In genomic region chr12:57242691-57243454, GRCh38 we compare ENCODE assay signal across 8 cellular contexts. TPM values are rescaled to one million over a fixed set of nuclear protein-coding genes. Genes with fewer than 3 reads are reported as not detected.
A peak's percentile ranks its signal among the peaks of the same experiment; 100 is the strongest.
DNase-seq lines count a peak whose midpoint lies in the region; ATAC-seq and TF ChIP-seq lines count a peak whose summit lies in the region.

No MANE protein-coding gene starts in this region.

- no peak for TF ChIP-seq POLR2A in Peyer's patch (IDR thresholded peaks at IDR 0.05)

- no peaks in the 10 kb centered on the region for H3K9me3 ChIP-seq in Peyer's patch

- DNase-seq in AG08395 (ENCODE audit: low spot score) (peak; percentile 28), HuH-7.5 (ENCODE audit: low spot score) (peak; percentile 83), Peyer's patch (peak; percentile 61 to 80 (median 76)), head of caudate nucleus (peak in 34 of 42 donors; percentile 34 to 79 (median 62)), retina (peak; percentile 92), NOMO-1 treated with DMSO at 0.1 percent for 48 hours (lab: John Stamatoyannopoulos, UW; ENCODE audit: unreplicated experiment) (no peak)
- peak in 3 of 4 experiments; percentile 33 to 64 (median 52) for DNase-seq in activated naive CD4-positive, alpha-beta T cell (lab: John Stamatoyannopoulos, UW)

- peaks cover 5 to 59% (median 43%) of the 10 kb centered on the region in 4 donors for H3K4me1 ChIP-seq in Peyer's patch

- peaks cover 0 to 41% of the 10 kb centered on the region in 2 donors for H3K27me3 ChIP-seq in Peyer's patch

- peak overlapping the region in 1 of 4 donors; percentile 13 for H3K27ac ChIP-seq in Peyer's patch

- intact Hi-C loops in head of caudate nucleus (cut with DNase I): loop anchor here (5.0 kb wide), 1 partner anchor 36 kb away; no protein-coding TSS in a partner anchor

- peak overlapping the region; percentile 2 to 44 (median 39) for H3K4me3 ChIP-seq in Peyer's patch

- no peaks in the 10 kb centered on the region for H3K36me3 ChIP-seq in Peyer's patch

- TF ChIP-seq CTCF in Peyer's patch (IDR thresholded peaks at IDR 0.05): peak in 5 of 6 experiments; percentile 35 to 65 (median 46)

- peak; percentile 40 for ATAC-seq in GM18867 (IDR thresholded peaks at IDR 0.05; ENCODE audit: unreplicated experiment)

RNA-seq across cellular contexts. Expression of gene STAC3, which starts 8.1 kb away (rescaled TPM):
- 1 to 10 TPM; 1.9 to 6.6 (median 2.4) TPM for total RNA-seq in Peyer's patch

RNA-seq across cellular contexts. Expression of gene SHMT2, which starts 13.4 kb away (rescaled TPM):
- 10 to 100 TPM; 34.4 to 72.6 (median 36.3) TPM for total RNA-seq in Peyer's patch

RNA-seq across cellular contexts. Expression of gene NXPH4, which starts 26.3 kb away (rescaled TPM):
- not detected for total RNA-seq in Peyer's patch
